ENCODE assay signal across 2 cellular contexts in the genomic region with DNA sequence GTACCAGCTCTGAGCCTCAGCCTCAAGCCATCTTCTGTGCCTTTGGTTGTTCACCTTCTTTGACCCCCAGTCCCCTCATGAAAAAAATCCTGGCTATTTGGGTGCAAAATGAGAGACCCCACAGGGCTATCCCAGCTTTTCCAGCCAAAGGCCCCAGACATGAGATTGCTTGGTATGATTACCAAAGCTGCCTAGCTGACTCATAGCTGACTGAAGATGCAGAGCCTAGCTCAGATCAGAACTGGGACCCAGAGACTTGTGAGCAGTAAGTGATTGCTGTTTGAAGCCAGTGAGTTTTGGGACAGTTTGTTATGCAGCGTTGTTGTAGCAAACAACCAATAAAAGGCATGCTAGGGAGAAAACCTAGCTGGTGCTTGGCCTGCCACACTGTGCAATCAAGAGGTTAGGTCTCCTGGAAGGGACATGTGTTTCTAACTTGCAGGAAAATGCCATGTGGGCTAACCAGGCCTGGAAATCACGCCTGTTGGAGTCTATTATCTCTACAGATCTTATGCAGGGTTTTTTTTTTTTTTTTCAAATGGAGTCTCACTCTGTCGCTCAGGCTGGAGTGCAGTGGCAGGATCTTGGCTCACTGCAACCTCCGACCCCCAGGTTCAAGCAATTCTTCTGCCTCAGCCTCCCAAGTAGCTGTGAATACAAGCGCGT.
TF ChIP-seq lines count a peak whose summit lies in the region.

No MANE protein-coding gene starts in this region.

TF ChIP-seq in IMR-90, 13 proteins besides CTCF, POLR2A, EP300 and RAD21:
- TF ChIP-seq MAZ (IDR thresholded peaks at IDR 0.05; ENCODE audit: borderline replicate concordance, low read depth, low read length) (no peak), CEBPB (IDR thresholded peaks at IDR 0.05; ENCODE audit: low read depth, low read length) (no peak), RFX5 (IDR thresholded peaks at IDR 0.05; ENCODE audit: low read depth, low read length) (no peak), CHD1 (IDR thresholded peaks at IDR 0.05; ENCODE audit: low read depth, low read length) (no peak), MXI1 (IDR thresholded peaks at IDR 0.05; ENCODE audit: borderline replicate concordance, low read depth, low read length) (no peak), FOS (IDR thresholded peaks at IDR 0.05; ENCODE audit: low read depth, low read length) (no peak), RCOR1 (IDR thresholded peaks at IDR 0.05; ENCODE audit: insufficient replicate concordance, low read length) (no peak), MAFK (IDR thresholded peaks at IDR 0.05; ENCODE audit: low read depth, low read length) (no peak), SMC3 (IDR thresholded peaks at IDR 0.05; ENCODE audit: low read depth, low read length) (no peak), NFE2L2 (IDR thresholded peaks at IDR 0.05; ENCODE audit: low read depth, low read length) (no peak), BHLHE40 (IDR thresholded peaks at IDR 0.05; ENCODE audit: low read depth, low read length) (no peak)
- TF ChIP-seq, protein P1, sequence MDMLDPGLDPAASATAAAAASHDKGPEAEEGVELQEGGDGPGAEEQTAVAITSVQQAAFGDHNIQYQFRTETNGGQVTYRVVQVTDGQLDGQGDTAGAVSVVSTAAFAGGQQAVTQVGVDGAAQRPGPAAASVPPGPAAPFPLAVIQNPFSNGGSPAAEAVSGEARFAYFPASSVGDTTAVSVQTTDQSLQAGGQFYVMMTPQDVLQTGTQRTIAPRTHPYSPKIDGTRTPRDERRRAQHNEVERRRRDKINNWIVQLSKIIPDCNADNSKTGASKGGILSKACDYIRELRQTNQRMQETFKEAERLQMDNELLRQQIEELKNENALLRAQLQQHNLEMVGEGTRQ (IDR thresholded peaks at IDR 0.05; ENCODE audit: low read depth, low read length) = no peak
- TF ChIP-seq, protein P2, sequence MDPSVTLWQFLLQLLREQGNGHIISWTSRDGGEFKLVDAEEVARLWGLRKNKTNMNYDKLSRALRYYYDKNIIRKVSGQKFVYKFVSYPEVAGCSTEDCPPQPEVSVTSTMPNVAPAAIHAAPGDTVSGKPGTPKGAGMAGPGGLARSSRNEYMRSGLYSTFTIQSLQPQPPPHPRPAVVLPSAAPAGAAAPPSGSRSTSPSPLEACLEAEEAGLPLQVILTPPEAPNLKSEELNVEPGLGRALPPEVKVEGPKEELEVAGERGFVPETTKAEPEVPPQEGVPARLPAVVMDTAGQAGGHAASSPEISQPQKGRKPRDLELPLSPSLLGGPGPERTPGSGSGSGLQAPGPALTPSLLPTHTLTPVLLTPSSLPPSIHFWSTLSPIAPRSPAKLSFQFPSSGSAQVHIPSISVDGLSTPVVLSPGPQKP (IDR thresholded peaks at IDR 0.05; ENCODE audit: borderline replicate concordance, low read depth, low read length) = no peak

TF ChIP-seq in K562, 482 proteins besides CTCF, POLR2A, EP300 and RAD21:
- TF ChIP-seq, protein P3, sequence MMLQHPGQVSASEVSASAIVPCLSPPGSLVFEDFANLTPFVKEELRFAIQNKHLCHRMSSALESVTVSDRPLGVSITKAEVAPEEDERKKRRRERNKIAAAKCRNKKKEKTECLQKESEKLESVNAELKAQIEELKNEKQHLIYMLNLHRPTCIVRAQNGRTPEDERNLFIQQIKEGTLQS (IDR thresholded peaks at IDR 0.05) = peak; percentile 46; the same call in 1 of the 2 replicates
- TF ChIP-seq, protein P3 (CRISPR knock-in tag; conservative IDR thresholded peaks at IDR 0.05) = no peak
- TF ChIP-seq ZC3H8 (IDR thresholded peaks at IDR 0.05) = no peak
- TF ChIP-seq JUND (IDR thresholded peaks at IDR 0.05; ENCODE audit: borderline replicate concordance, low read depth, low read length) = peak; percentile 57; the same call in 1 of the 2 replicates
- TF ChIP-seq JUND (tag; IDR thresholded peaks at IDR 0.05; ENCODE audit: borderline replicate concordance, low read depth, low read length) = no peak
- TF ChIP-seq, protein P4, sequence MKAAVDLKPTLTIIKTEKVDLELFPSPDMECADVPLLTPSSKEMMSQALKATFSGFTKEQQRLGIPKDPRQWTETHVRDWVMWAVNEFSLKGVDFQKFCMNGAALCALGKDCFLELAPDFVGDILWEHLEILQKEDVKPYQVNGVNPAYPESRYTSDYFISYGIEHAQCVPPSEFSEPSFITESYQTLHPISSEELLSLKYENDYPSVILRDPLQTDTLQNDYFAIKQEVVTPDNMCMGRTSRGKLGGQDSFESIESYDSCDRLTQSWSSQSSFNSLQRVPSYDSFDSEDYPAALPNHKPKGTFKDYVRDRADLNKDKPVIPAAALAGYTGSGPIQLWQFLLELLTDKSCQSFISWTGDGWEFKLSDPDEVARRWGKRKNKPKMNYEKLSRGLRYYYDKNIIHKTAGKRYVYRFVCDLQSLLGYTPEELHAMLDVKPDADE (conservative IDR thresholded peaks at IDR 0.05; ENCODE audit: control insufficient read depth, low read depth, low read length) = no peak
- TF ChIP-seq ZFPM2 (CRISPR knock-in tag; IDR thresholded peaks at IDR 0.05) = no peak
- 0 out of 2 replicates have a peak, but pooled peaks have one; percentile 8 for TF ChIP-seq GATA2 (CRISPR knock-in tag; IDR thresholded peaks at IDR 0.05)
- TF ChIP-seq RFX1 (IDR thresholded peaks at IDR 0.05) = no peak
- no peak for TF ChIP-seq L3MBTL2 (IDR thresholded peaks at IDR 0.05)
- TF ChIP-seq SRSF3 (IDR thresholded peaks at IDR 0.05; ENCODE audit: insufficient read depth, low read length) = no peak
- TF ChIP-seq FOSL1 (tag; conservative IDR thresholded peaks at IDR 0.05) = peak; percentile 70
- no peak for TF ChIP-seq NRF1 (conservative IDR thresholded peaks at IDR 0.05 in 1 of 2, IDR thresholded peaks at IDR 0.05 in 1 of 2)
- 0 out of 2 replicates have a peak, but pooled peaks have one; percentile 45 for TF ChIP-seq KAT7 (CRISPR knock-in tag; IDR thresholded peaks at IDR 0.05; ENCODE audit: borderline replicate concordance)
- TF ChIP-seq LARP7 (IDR thresholded peaks at IDR 0.05) = no peak
- TF ChIP-seq, protein P5, sequence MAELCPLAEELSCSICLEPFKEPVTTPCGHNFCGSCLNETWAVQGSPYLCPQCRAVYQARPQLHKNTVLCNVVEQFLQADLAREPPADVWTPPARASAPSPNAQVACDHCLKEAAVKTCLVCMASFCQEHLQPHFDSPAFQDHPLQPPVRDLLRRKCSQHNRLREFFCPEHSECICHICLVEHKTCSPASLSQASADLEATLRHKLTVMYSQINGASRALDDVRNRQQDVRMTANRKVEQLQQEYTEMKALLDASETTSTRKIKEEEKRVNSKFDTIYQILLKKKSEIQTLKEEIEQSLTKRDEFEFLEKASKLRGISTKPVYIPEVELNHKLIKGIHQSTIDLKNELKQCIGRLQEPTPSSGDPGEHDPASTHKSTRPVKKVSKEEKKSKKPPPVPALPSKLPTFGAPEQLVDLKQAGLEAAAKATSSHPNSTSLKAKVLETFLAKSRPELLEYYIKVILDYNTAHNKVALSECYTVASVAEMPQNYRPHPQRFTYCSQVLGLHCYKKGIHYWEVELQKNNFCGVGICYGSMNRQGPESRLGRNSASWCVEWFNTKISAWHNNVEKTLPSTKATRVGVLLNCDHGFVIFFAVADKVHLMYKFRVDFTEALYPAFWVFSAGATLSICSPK (IDR thresholded peaks at IDR 0.05; ENCODE audit: borderline replicate concordance) = no peak
- no peak for TF ChIP-seq BCL6 (CRISPR knock-in tag; IDR thresholded peaks at IDR 0.05)
